1 cellular context compared by ENCODE assay signal in the genomic region with DNA sequence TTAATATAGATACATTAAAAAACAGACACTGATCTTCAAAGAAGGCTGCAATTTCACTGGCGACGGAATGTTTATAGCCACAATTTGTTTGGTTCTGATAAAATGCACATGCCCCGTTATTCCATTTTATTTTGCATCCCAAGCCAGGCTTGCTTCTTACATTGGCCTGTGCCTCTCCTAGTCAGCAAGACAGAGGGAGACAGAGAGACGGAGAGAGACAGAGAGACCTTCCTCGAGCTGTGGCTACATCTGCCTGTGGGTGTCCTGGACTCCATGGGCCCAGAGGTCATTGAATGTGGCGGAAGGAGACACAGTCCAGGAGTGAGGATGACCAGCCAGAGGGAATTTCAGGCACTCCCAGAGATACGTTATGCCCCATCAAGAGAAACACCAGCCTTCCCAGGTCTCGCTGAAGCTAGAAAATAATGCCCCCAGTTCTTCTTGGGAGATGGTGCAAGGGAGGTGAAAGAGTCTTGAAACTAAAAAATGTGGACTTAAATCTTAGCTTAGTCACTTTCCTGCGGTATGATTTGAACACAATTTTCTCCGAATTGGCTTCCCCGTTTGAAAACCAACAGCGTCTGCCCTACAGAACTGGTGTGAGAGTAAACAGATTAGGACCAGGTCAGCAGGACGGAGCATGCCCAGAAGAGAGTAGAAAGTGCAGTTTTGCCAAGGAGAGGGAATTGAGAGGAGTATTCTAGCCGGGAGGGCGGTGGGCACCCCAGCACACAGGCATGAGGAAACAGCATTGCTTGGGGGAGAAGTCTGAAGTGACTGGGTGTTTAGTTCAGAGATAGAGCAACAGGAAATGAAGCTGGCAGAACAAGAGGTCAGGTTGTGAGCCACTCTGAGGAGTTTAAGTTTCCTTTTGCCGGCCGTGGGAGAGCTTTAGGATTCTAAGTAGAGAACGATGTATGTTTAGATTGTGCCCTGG.
TF ChIP-seq lines count a peak whose summit lies in the region.

No MANE protein-coding gene starts in this region.

TF ChIP-seq in GM12878, 131 proteins besides CTCF, POLR2A, EP300 and RAD21 (continued from another document):
- TF ChIP-seq SMAD1 (IDR thresholded peaks at IDR 0.05; ENCODE audit: low read depth, partially characterized antibody), result no peak
- TF ChIP-seq, protein P1, sequence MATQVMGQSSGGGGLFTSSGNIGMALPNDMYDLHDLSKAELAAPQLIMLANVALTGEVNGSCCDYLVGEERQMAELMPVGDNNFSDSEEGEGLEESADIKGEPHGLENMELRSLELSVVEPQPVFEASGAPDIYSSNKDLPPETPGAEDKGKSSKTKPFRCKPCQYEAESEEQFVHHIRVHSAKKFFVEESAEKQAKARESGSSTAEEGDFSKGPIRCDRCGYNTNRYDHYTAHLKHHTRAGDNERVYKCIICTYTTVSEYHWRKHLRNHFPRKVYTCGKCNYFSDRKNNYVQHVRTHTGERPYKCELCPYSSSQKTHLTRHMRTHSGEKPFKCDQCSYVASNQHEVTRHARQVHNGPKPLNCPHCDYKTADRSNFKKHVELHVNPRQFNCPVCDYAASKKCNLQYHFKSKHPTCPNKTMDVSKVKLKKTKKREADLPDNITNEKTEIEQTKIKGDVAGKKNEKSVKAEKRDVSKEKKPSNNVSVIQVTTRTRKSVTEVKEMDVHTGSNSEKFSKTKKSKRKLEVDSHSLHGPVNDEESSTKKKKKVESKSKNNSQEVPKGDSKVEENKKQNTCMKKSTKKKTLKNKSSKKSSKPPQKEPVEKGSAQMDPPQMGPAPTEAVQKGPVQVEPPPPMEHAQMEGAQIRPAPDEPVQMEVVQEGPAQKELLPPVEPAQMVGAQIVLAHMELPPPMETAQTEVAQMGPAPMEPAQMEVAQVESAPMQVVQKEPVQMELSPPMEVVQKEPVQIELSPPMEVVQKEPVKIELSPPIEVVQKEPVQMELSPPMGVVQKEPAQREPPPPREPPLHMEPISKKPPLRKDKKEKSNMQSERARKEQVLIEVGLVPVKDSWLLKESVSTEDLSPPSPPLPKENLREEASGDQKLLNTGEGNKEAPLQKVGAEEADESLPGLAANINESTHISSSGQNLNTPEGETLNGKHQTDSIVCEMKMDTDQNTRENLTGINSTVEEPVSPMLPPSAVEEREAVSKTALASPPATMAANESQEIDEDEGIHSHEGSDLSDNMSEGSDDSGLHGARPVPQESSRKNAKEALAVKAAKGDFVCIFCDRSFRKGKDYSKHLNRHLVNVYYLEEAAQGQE (IDR thresholded peaks at IDR 0.05; ENCODE audit: low read depth, low read length), result no peak
